In the genomic region with DNA sequence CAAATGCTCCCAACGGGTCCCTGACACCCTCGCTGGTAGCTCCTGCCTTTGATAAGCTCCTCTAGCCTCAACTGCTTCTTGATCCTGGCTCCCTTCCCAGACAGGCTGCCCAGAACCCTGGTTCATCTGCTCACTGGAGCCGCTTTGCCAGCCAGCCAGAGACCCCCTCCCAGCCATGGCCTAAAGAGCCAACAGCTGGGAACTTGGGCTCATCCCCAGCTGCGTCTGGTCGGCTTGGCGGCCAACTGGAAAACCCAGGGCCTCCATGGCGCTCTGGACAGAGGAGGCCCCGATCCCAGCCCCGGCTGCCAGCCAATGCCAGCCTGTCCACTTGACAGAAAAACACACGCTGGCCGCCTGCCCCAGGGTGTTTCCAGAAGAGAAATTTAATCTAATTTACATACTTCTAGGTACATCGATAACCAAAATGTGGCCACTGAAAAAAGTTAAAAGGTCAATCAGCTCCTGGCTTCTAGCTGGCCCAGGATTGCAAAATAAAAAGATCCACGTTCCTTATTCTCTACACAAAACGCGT, we compare ENCODE assay signal across 10 cellular contexts. TPM values are rescaled to one million over a fixed set of nuclear protein-coding genes. Genes with fewer than 3 reads are reported as not detected.
DNase-seq lines count a peak whose midpoint lies in the region; TF ChIP-seq lines count a peak whose summit lies in the region.
"Had no signal": no experiment of that assay in that cellular context is flagged by ENCODE, and none has a peak within 500 bp of the region (broad histone marks: within the 10 kb centered on the region; RNA-seq: fewer than 3 reads in every experiment).

No MANE protein-coding gene starts in this region.

- peaks cover 10% of the 10 kb centered on the region for H3K27me3 Mint-ChIP-seq in glutamatergic neuron (ENCODE audit: unreplicated experiment)

- H3K9me3 Mint-ChIP-seq in glutamatergic neuron (ENCODE audit: unreplicated experiment), result peaks cover 17% of the 10 kb centered on the region
- H3K9me3 Mint-ChIP-seq: activated T-helper 1 cell treated with anti-CD3 and anti-CD28 coated beads, Interleukin-12 subunit alpha, Interleukin-12 subunit beta, Interleukin-2, Interleukin-4 antibody, amounts not matched to agents 30 ng/mL and 10 ng/mL and 1 ng/mL, durations not matched to agents 14 hours and 24 hours and 36 hours had no signal

- TF ChIP-seq CTCF in GM10266 (IDR thresholded peaks at IDR 0.05; ENCODE audit: control insufficient read depth, insufficient read depth, low read depth, missing control alignments) (no peak), glutamatergic neuron (IDR thresholded peaks at IDR 0.05; ENCODE audit: partially characterized antibody, unreplicated experiment) (no peak)

- peaks cover 14% of the 10 kb centered on the region for H3K4me1 Mint-ChIP-seq in glutamatergic neuron (ENCODE audit: low read depth, unreplicated experiment)

- H3K4me3 Mint-ChIP-seq in glutamatergic neuron (ENCODE audit: unreplicated experiment), result no peak overlapping the region
- H3K4me3 Mint-ChIP-seq: activated T-helper 1 cell treated with anti-CD3 and anti-CD28 coated beads, Interleukin-12 subunit alpha, Interleukin-12 subunit beta, Interleukin-2, Interleukin-4 antibody, amounts not matched to agents 30 ng/mL and 10 ng/mL and 1 ng/mL, durations not matched to agents 14 hours and 24 hours and 36 hours had no signal

- H3K27ac ChIP-seq in caudate nucleus (ENCODE audit: low read depth, low read length), result peak overlapping the region; percentile 22
- H3K27ac ChIP-seq: KMS-11, pancreas had no signal

- DNase-seq in DMS79 (lab: John Stamatoyannopoulos, UW), result peak; percentile 67
- DNase-seq in caudate nucleus (lab: John Stamatoyannopoulos, UW), result peak; percentile 23 to 90 (median 77)
- DNase-seq in myocyte (ENCODE audit: low read depth), result peak; percentile 66
- no peak for DNase-seq in GM10266 (ENCODE audit: extremely low spot score)
- DNase-seq in activated T-cell treated with anti-CD3 and anti-CD28 coated beads, Interleukin-2, amount 50 U/mL, for 1 hour, result no peak
- no peak for DNase-seq in glutamatergic neuron
- DNase-seq: CD4-positive, CD25-positive, alpha-beta regulatory T cell had no signal

- H3K27ac Mint-ChIP-seq in glutamatergic neuron (ENCODE audit: unreplicated experiment), result no peak overlapping the region
- H3K27ac Mint-ChIP-seq: activated T-helper 1 cell treated with anti-CD3 and anti-CD28 coated beads, Interleukin-12 subunit alpha, Interleukin-12 subunit beta, Interleukin-2, Interleukin-4 antibody, amounts not matched to agents 30 ng/mL and 10 ng/mL and 1 ng/mL, durations not matched to agents 14 hours and 24 hours and 36 hours; CD4-positive, CD25-positive, alpha-beta regulatory T cell had no signal

- H3K36me3 Mint-ChIP-seq in glutamatergic neuron (ENCODE audit: unreplicated experiment), result peaks cover 13% of the 10 kb centered on the region

RNA-seq across cellular contexts. Expression of gene AKAP8L, which starts 3.0 kb away (rescaled TPM):
- 141 and 143 TPM in 2 replicates for total RNA-seq in myocyte
- polyA plus RNA-seq in myocyte (2012), result 63.9 TPM
- total RNA-seq in glutamatergic neuron (ENCODE audit: unreplicated experiment), result 354 TPM

RNA-seq across cellular contexts. Expression of gene WIZ, which starts 28.0 kb away (rescaled TPM):
- total RNA-seq in myocyte (21.6 and 29.2 TPM in 2 replicates), glutamatergic neuron (ENCODE audit: unreplicated experiment) (106 TPM)
- 32.5 TPM for polyA plus RNA-seq in myocyte (2012)

RNA-seq across cellular contexts. Expression of gene AKAP8, which starts 42.2 kb away (rescaled TPM):
- total RNA-seq in myocyte, result 24.6 and 25.0 TPM in 2 replicates
- 14.2 TPM for polyA plus RNA-seq in myocyte (2012)
- total RNA-seq in glutamatergic neuron (ENCODE audit: unreplicated experiment), result 28.9 TPM

RNA-seq across cellular contexts. Expression of gene RASAL3, which starts 42.6 kb away (rescaled TPM):
- total RNA-seq in myocyte, result not detected in 2 replicates
- 0.06 TPM for polyA plus RNA-seq in myocyte (2012)
- total RNA-seq in glutamatergic neuron (ENCODE audit: unreplicated experiment), result not detected

RNA-seq across cellular contexts. Expression of gene PGLYRP2, which starts 57.5 kb away (rescaled TPM):
- not detected in 2 replicates for total RNA-seq in myocyte
- not detected for polyA plus RNA-seq in myocyte (2012)
- total RNA-seq in glutamatergic neuron (ENCODE audit: unreplicated experiment), result not detected
- total RNA-seq: activated T-helper 1 cell treated with anti-CD3 and anti-CD28 coated beads, Interleukin-12 subunit alpha, Interleukin-12 subunit beta, Interleukin-2, Interleukin-4 antibody, amounts not matched to agents 30 ng/mL and 10 ng/mL and 1 ng/mL, durations not matched to agents 14 hours and 24 hours and 36 hours; CD4-positive, CD25-positive, alpha-beta regulatory T cell had no signal
- polyA plus RNA-seq: pancreas had no signal

Comparison
In these comparisons a context has a peak if more than half of its experiments do, and no peak if none do; other contexts are left out.
1. DNase-seq: peak in DMS79 (single experiment), caudate nucleus (61 of 61) and myocyte (single experiment); none in GM10266 (single experiment), activated T-cell treated with anti-CD3 and anti-CD28 coated beads, Interleukin-2, amount 50 U/mL, for 1 hour (single experiment) and glutamatergic neuron (single experiment).